ENCODE assay signal across 9 cellular contexts in the genomic region with DNA sequence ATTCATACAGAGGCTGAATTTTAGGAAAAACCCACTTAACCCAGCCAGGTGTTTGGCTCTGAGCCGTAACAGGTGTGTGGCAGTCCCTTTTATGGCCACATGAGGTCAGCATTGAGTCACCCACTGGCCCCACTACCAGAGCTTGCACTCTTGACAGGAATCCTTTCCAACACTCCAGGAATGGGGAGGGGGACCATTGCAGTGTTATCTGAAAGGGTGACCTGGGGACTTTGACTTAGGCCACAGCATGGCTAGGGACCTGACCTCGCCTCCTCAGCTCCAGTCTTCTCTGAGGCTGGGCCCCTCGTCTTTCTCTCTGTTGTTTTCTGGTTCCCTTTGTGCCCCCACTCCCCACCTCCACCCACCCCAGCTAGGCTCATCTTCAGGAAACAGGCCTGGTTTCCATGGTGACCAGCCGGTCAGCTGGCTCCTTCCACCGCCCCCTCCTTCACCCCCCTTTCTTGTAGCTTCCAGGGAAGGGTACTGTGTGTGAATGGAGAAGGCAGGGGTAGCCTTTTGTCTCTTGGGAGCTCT. TPM values are rescaled to one million over a fixed set of nuclear protein-coding genes. Genes with fewer than 3 reads are reported as not detected.
A peak's percentile ranks its signal among the peaks of the same experiment; 100 is the strongest.
DNase-seq lines count a peak whose midpoint lies in the region; ATAC-seq and TF ChIP-seq lines count a peak whose summit lies in the region.
"Had no signal": no experiment of that assay in that cellular context is flagged by ENCODE, and none has a peak within 500 bp of the region (broad histone marks: within the 10 kb centered on the region; RNA-seq: fewer than 3 reads in every experiment).

No MANE protein-coding gene starts in this region.

- DNase-seq in AG09319 (ENCODE audit: extremely low read depth, low read depth), result no peak
- DNase-seq in NCI-H2227 (lab: John Stamatoyannopoulos, UW; ENCODE audit: unreplicated experiment), result peak; percentile 73
- DNase-seq in activated CD8-positive, alpha-beta T cell treated with anti-CD3 and anti-CD28 coated beads, Interleukin-2, amount 10 ng/mL, durations not matched to agents 7 days and 5 days, result peak; percentile 76
- no peak for DNase-seq in esophagus muscularis mucosa (ENCODE audit: extremely low spot score)
- peak; percentile 93 for DNase-seq in osteoblast (ENCODE audit: insufficient read length, low spot score, missing footprints)

- CTCF ChIA-PET in activated CD8-positive, alpha-beta T cell treated with anti-CD3 and anti-CD28 coated beads, Interleukin-2, amount 10 ng/mL, durations not matched to agents 7 days and 5 days (lab: Charles Lee), result interaction anchor here (0.7 to 7.4 kb wide), 25 partner anchors 10 to 190 kb away, joined by 3 to 137 read pairs (median 5); partner anchors contain the start of genes AARS2, HSP90AB1, SLC29A1 and SLC35B2

- H3K4me3 Mint-ChIP-seq in activated CD8-positive, alpha-beta T cell treated with anti-CD3 and anti-CD28 coated beads, Interleukin-2, amount 10 ng/mL, durations not matched to agents 7 days and 5 days, result no peak overlapping the region

- H3K27ac ChIP-seq in esophagus muscularis mucosa (replicated peaks in 1 of 4), result no peak overlapping the region
- H3K27ac ChIP-seq in osteoblast (ENCODE audit: low read depth, low read length), result no peak overlapping the region

- H3K4me1 ChIP-seq in esophagus muscularis mucosa (peaks cover 22 to 42% (median 34%) of the 10 kb centered on the region in 4 donors), osteoblast (ENCODE audit: insufficient read depth, low read length) (peaks cover 15% of the 10 kb centered on the region)

- H3K4me3 ChIP-seq in GM12875 (ENCODE audit: low read depth, low read length) (no peak overlapping the region), esophagus muscularis mucosa (no peak overlapping the region), osteoblast (ENCODE audit: insufficient read depth, low read length) (no peak overlapping the region)

- TF ChIP-seq EP300 in esophagus muscularis mucosa (IDR thresholded peaks at IDR 0.05), result no peak

- no peak for ATAC-seq in activated CD8-positive, alpha-beta T cell treated with anti-CD3 and anti-CD28 coated beads, Interleukin-2, amount 10 ng/mL, durations not matched to agents 7 days and 5 days
- no peak for ATAC-seq in GM19397 (IDR thresholded peaks at IDR 0.05; ENCODE audit: unreplicated experiment)
- ATAC-seq in GM18870 (IDR thresholded peaks at IDR 0.05; ENCODE audit: unreplicated experiment), result no peak

- 31% methylated on average over 5 of the region's 5 CpGs for WGBS in esophagus muscularis mucosa

- H4K20me1 ChIP-seq in osteoblast (ENCODE audit: insufficient read depth, low read length), result peaks cover 8% of the 10 kb centered on the region

- H3K36me3 ChIP-seq in esophagus muscularis mucosa (no peaks in the 10 kb centered on the region), osteoblast (ENCODE audit: insufficient read depth, low read length) (no peaks in the 10 kb centered on the region)

- POLR2A ChIA-PET in activated CD8-positive, alpha-beta T cell treated with anti-CD3 and anti-CD28 coated beads, Interleukin-2, amount 10 ng/mL, durations not matched to agents 7 days and 5 days (lab: Charles Lee), result interaction anchor here (1.0 to 1.4 kb wide), 4 partner anchors 23 to 66 kb away, joined by 3 to 4 read pairs (median 3); no protein-coding TSS in a partner anchor

- peaks cover 16% of the 10 kb centered on the region for H3K36me3 Mint-ChIP-seq in activated CD8-positive, alpha-beta T cell treated with anti-CD3 and anti-CD28 coated beads, Interleukin-2, amount 10 ng/mL, durations not matched to agents 7 days and 5 days (ENCODE audit: low read depth)

- no peak overlapping the region for H3K4me2 ChIP-seq in osteoblast (ENCODE audit: insufficient read depth, low read length)

- H3K4me1 Mint-ChIP-seq in activated CD8-positive, alpha-beta T cell treated with anti-CD3 and anti-CD28 coated beads, Interleukin-2, amount 10 ng/mL, durations not matched to agents 7 days and 5 days (ENCODE audit: low read depth), result peaks cover 49% of the 10 kb centered on the region

- intact Hi-C loops in esophagus muscularis mucosa (cut with DNase I), result loop anchor here (1.0 kb wide), 1 partner anchor 70 kb away; no protein-coding TSS in a partner anchor

- H3K27me3 ChIP-seq in esophagus muscularis mucosa (peaks cover 4 to 53% (median 33%) of the 10 kb centered on the region in 4 donors), osteoblast (ENCODE audit: insufficient read depth, low read length) (peaks cover 41% of the 10 kb centered on the region)

- H3K9me3 ChIP-seq in esophagus muscularis mucosa (no peaks in the 10 kb centered on the region), osteoblast (ENCODE audit: low read depth, low read length) (no peaks in the 10 kb centered on the region)

- H3K79me2 ChIP-seq in osteoblast (ENCODE audit: insufficient read depth, low read length), result peaks cover 14% of the 10 kb centered on the region

- TF ChIP-seq POLR2A in esophagus muscularis mucosa (IDR thresholded peaks at IDR 0.05; ENCODE audit: low read depth), result no peak

- no peaks in the 10 kb centered on the region for H3K9me3 Mint-ChIP-seq in activated CD8-positive, alpha-beta T cell treated with anti-CD3 and anti-CD28 coated beads, Interleukin-2, amount 10 ng/mL, durations not matched to agents 7 days and 5 days (ENCODE audit: insufficient read depth)

- TF ChIP-seq CTCF in AG09319 (IDR thresholded peaks at IDR 0.05; ENCODE audit: low read depth, low read length) (peak; percentile 98), GM12875 (IDR thresholded peaks at IDR 0.05; ENCODE audit: borderline replicate concordance, insufficient read depth, low read depth, low read length) (peak; percentile 91), esophagus muscularis mucosa (IDR thresholded peaks at IDR 0.05) (peak; percentile 87 to 95 (median 89)), osteoblast (IDR thresholded peaks at IDR 0.05; ENCODE audit: extremely low read depth, low read depth, low read length) (peak; percentile 90)

- no peak overlapping the region for H2AFZ ChIP-seq in osteoblast (ENCODE audit: low read length)

- peaks cover 36% of the 10 kb centered on the region for H3K27me3 Mint-ChIP-seq in activated CD8-positive, alpha-beta T cell treated with anti-CD3 and anti-CD28 coated beads, Interleukin-2, amount 10 ng/mL, durations not matched to agents 7 days and 5 days (ENCODE audit: low read depth)

- no peak overlapping the region for H3K27ac Mint-ChIP-seq in activated CD8-positive, alpha-beta T cell treated with anti-CD3 and anti-CD28 coated beads, Interleukin-2, amount 10 ng/mL, durations not matched to agents 7 days and 5 days

RNA-seq across cellular contexts. Expression of gene TMEM151B, which starts 2.1 kb away (rescaled TPM):
- total RNA-seq in activated CD8-positive, alpha-beta T cell treated with anti-CD3 and anti-CD28 coated beads, Interleukin-2, amount 10 ng/mL, durations not matched to agents 7 days and 5 days, result not detected
- total RNA-seq in esophagus muscularis mucosa (under 1 TPM; 0.39 to 0.98 (median 0.46) TPM), osteoblast (not detected in 2 replicates)
- total RNA-seq: mononuclear cell had no signal

RNA-seq across cellular contexts. Expression of gene NFKBIE, which starts 2.8 kb away (rescaled TPM):
- 10 to 100 TPM; 14.1 to 16.9 TPM for total RNA-seq in activated CD8-positive, alpha-beta T cell treated with anti-CD3 and anti-CD28 coated beads, Interleukin-2, amount 10 ng/mL, durations not matched to agents 7 days and 5 days
- 10 to 100 TPM in 1 of 4 donors, 1 to 10 TPM in 3; 7.0 to 10.4 (median 8.5) TPM for total RNA-seq in esophagus muscularis mucosa
- 3.2 and 4.7 TPM in 2 replicates for total RNA-seq in osteoblast

RNA-seq across cellular contexts. Expression of gene SLC35B2, which starts 10.8 kb away (rescaled TPM):
- 10 to 100 TPM; 31.6 to 32.8 TPM for total RNA-seq in activated CD8-positive, alpha-beta T cell treated with anti-CD3 and anti-CD28 coated beads, Interleukin-2, amount 10 ng/mL, durations not matched to agents 7 days and 5 days
- total RNA-seq in esophagus muscularis mucosa, result 10 to 100 TPM; 22.8 to 37.9 (median 32.6) TPM
- total RNA-seq in osteoblast, result 86.0 and 94.1 TPM in 2 replicates

RNA-seq across cellular contexts. Expression of gene HSP90AB1, which starts 21.3 kb away (rescaled TPM):
- 100 to 1,000 TPM; 741 to 755 TPM for total RNA-seq in activated CD8-positive, alpha-beta T cell treated with anti-CD3 and anti-CD28 coated beads, Interleukin-2, amount 10 ng/mL, durations not matched to agents 7 days and 5 days
- total RNA-seq in esophagus muscularis mucosa, result 100 to 1,000 TPM; 356 to 729 (median 499) TPM
- total RNA-seq in osteoblast, result 676 and 702 TPM in 2 replicates

RNA-seq across cellular contexts. Expression of gene SLC29A1, which starts 44.8 kb away (rescaled TPM):
- 10 to 100 TPM; 49.2 to 53.4 TPM for total RNA-seq in activated CD8-positive, alpha-beta T cell treated with anti-CD3 and anti-CD28 coated beads, Interleukin-2, amount 10 ng/mL, durations not matched to agents 7 days and 5 days
- total RNA-seq in esophagus muscularis mucosa (100 to 1,000 TPM in 3 of 4 donors, 10 to 100 TPM in 1; 68.9 to 159 (median 138) TPM), osteoblast (8.0 and 10.0 TPM in 2 replicates)

Comparison
In these comparisons a context has a peak if more than half of its experiments do, and no peak if none do; other contexts are left out.
1. DNase-seq: peak in NCI-H2227 (single experiment), activated CD8-positive, alpha-beta T cell treated with anti-CD3 and anti-CD28 coated beads, Interleukin-2, amount 10 ng/mL, durations not matched to agents 7 days and 5 days (single experiment) and osteoblast (single experiment); none in AG09319 (single experiment) and esophagus muscularis mucosa (single experiment).
2. Peak in every context shown above with its lines, with median percentiles within 50 percentile points of each other: CTCF ChIP-seq.